ENCODE assay signal across 6 cellular contexts in genomic region chr19:42906162-42906561, GRCh38. TPM values are rescaled to one million over a fixed set of nuclear protein-coding genes. Genes with fewer than 3 reads are reported as not detected.
"Had no signal": no experiment of that assay in that cellular context is flagged by ENCODE, and none has a peak within 500 bp of the region (broad histone marks: within the 10 kb centered on the region; RNA-seq: fewer than 3 reads in every experiment).

No MANE protein-coding gene starts in this region.

RNA-seq across cellular contexts. Expression of gene PSG6, which starts 11.5 kb away (rescaled TPM):
- total RNA-seq: GM23248, GM23338, H1, H4, H7, H9 had no signal

RNA-seq across cellular contexts. Expression of gene PSG1, which starts 26.6 kb away (rescaled TPM):
- total RNA-seq: GM23338, H1, H4, H7, H9 had no signal

RNA-seq across cellular contexts. Expression of gene PSG7, which starts 30.8 kb away (rescaled TPM):
- total RNA-seq: GM23248, GM23338, H1, H7, H9 had no signal
